Comparison of ENCODE assay signal across 21 cellular contexts in genomic region chr6:154399097-154399496, GRCh38. TPM values are rescaled to one million over a fixed set of nuclear protein-coding genes. Genes with fewer than 3 reads are reported as not detected.
DNase-seq lines count a peak whose midpoint lies in the region; ATAC-seq, FAIRE-seq and TF ChIP-seq lines count a peak whose summit lies in the region.
"Had no signal": no experiment of that assay in that cellular context is flagged by ENCODE, and none has a peak within 500 bp of the region (broad histone marks: within the 10 kb centered on the region; RNA-seq: fewer than 3 reads in every experiment).

No MANE protein-coding gene starts in this region.

- TF ChIP-seq POLR2A in HepG2 (IDR thresholded peaks at IDR 0.05; ENCODE audit: insufficient read depth in 1 of 2, low read depth in 2 of 2, low read length in 2 of 2) (no peak), adrenal gland (IDR thresholded peaks at IDR 0.05) (no peak), upper lobe of left lung (IDR thresholded peaks at IDR 0.05) (no peak)

- H3K27me3 ChIP-seq in mammary epithelial cell (ENCODE audit: insufficient read depth, low read length), result no peaks in the 10 kb centered on the region
- H3K27me3 ChIP-seq in bronchial epithelial cell (ENCODE audit: control insufficient read depth, insufficient read depth, low read length), result no peaks in the 10 kb centered on the region
- no peaks in the 10 kb centered on the region for H3K27me3 ChIP-seq in HepG2 (ENCODE audit: control insufficient read depth in 1 of 2, insufficient read depth in 2 of 2, low read length in 2 of 2)
- no peaks in the 10 kb centered on the region for H3K27me3 ChIP-seq in adrenal gland
- no peaks in the 10 kb centered on the region for H3K27me3 ChIP-seq in upper lobe of left lung

- FAIRE-seq in bronchial epithelial cell (lab: Jason Lieb, UNC) (no peak), HepG2 (lab: Jason Lieb, UNC) (no peak)

- no peaks in the 10 kb centered on the region for H3K4me1 Mint-ChIP-seq in MCF 10A (ENCODE audit: insufficient read depth, unreplicated experiment)
- no peaks in the 10 kb centered on the region for H3K4me1 Mint-ChIP-seq in stimulated activated naive B cell treated with anti-CD40 and anti-IgM and Interleukin-4, amounts not matched to agents 10 μg/mL and 1 μg/mL and 100 μg/mL, for 72 hours

- intact Hi-C loops in mammary epithelial cell (cut with micrococcal nuclease) (no loop called here), MCF 10A (cut with micrococcal nuclease) (no loop called here), HepG2 (cut with micrococcal nuclease; ENCODE audit: unreplicated experiment) (no loop called here), adrenal gland (cut with DNase I) (no loop called here)

- CTCF ChIA-PET in mammary epithelial cell (lab: Charles Lee; ENCODE audit: low non-redundant PET) (no interaction called here), MCF 10A (lab: Yijun Ruan, JAX) (no interaction called here), HepG2 (lab: Yijun Ruan, JAX; ENCODE audit: low intra/inter-chr PET ratio, low total read pairs) (no interaction called here)

- H3K4me2 ChIP-seq in mammary epithelial cell (ENCODE audit: insufficient read depth, low read depth, low read length) (no peak overlapping the region), HepG2 (ENCODE audit: low read depth, low read length) (no peak overlapping the region)

- ATAC-seq in HepG2 (no peak), HG03135 (IDR thresholded peaks at IDR 0.05; ENCODE audit: unreplicated experiment) (no peak), upper lobe of left lung (ENCODE audit: low FRiP score in 2 of 2) (no peak)
- no peak for ATAC-seq in stimulated activated naive B cell treated with anti-CD40 and anti-IgM and Interleukin-4, amounts not matched to agents 10 μg/mL and 1 μg/mL and 100 μg/mL, for 72 hours (replicated peaks)
- ATAC-seq: activated CD4-positive, alpha-beta T cell treated with anti-CD3 and anti-CD28 coated beads for 36 hours; activated CD8-positive, alpha-beta memory T cell treated with anti-CD3 and anti-CD28 coated beads, Interleukin-2, amount 10 ng/mL, durations not matched to agents 7 days and 5 days had no signal

- 78% methylated on average over 5 of the region's 5 CpGs for WGBS in mammary epithelial cell (ENCODE audit: low coverage, missing lambda C conversion rate)
- WGBS in HepG2 (ENCODE audit: low lambda C conversion rate), result 96% methylated on average over 5 of the region's 5 CpGs
- WGBS in adrenal gland, 4 donors, result 87 to 94% (median 91%) methylated on average over 5 of the region's 5 CpGs
- 85 to 88% methylated on average over 4 to 5 of the region's 5 CpGs for WGBS in upper lobe of left lung, 2 donors

- H3K4me3 Mint-ChIP-seq in MCF 10A (ENCODE audit: unreplicated experiment), result no peak overlapping the region
- H3K4me3 Mint-ChIP-seq in stimulated activated naive B cell treated with anti-CD40 and anti-IgM and Interleukin-4, amounts not matched to agents 10 μg/mL and 1 μg/mL and 100 μg/mL, for 72 hours, result no peak overlapping the region
- H3K4me3 Mint-ChIP-seq: activated CD4-positive, alpha-beta T cell treated with anti-CD3 and anti-CD28 coated beads for 36 hours; activated CD8-positive, alpha-beta memory T cell treated with anti-CD3 and anti-CD28 coated beads, Interleukin-2, amount 10 ng/mL, durations not matched to agents 7 days and 5 days had no signal

- BruUV-seq in mammary epithelial cell (replicated peaks; lab: Mats Ljungman, UMichigan), result no TSS peak
- no TSS peak for BruUV-seq in MCF 10A (replicated peaks; lab: Mats Ljungman, UMichigan)
- BruUV-seq in HepG2 (replicated peaks; lab: Mats Ljungman, UMichigan), result no TSS peak

- TF ChIP-seq CTCF in mammary epithelial cell (conservative IDR thresholded peaks at IDR 0.05 in 1 of 2, IDR thresholded peaks at IDR 0.05 in 1 of 2; ENCODE audit: extremely low read depth in 1 of 2, insufficient read depth in 1 of 2, low read depth in 1 of 2, low read length in 2 of 2) (no peak), MCF 10A (IDR thresholded peaks at IDR 0.05; ENCODE audit: unreplicated experiment) (no peak), bronchial epithelial cell (IDR thresholded peaks at IDR 0.05; ENCODE audit: insufficient read depth, low read length, severe bottlenecking) (no peak), HepG2 (CRISPR knock-in tag; IDR thresholded peaks at IDR 0.05) (no peak), adrenal gland (IDR thresholded peaks at IDR 0.05) (no peak), upper lobe of left lung (IDR thresholded peaks at IDR 0.05) (no peak)

- H3K79me2 ChIP-seq in mammary epithelial cell (ENCODE audit: insufficient read depth, low read length), result no peaks in the 10 kb centered on the region
- H3K79me2 ChIP-seq in HepG2 (ENCODE audit: insufficient read depth, low read length), result no peaks in the 10 kb centered on the region
- H3K79me2 ChIP-seq: parathyroid adenoma had no signal

- H3K27me3 Mint-ChIP-seq in MCF 10A (ENCODE audit: insufficient read depth, unreplicated experiment), result no peaks in the 10 kb centered on the region
- peaks cover 4 to 6% of the 10 kb centered on the region in 2 donors for H3K27me3 Mint-ChIP-seq in stimulated activated naive B cell treated with anti-CD40 and anti-IgM and Interleukin-4, amounts not matched to agents 10 μg/mL and 1 μg/mL and 100 μg/mL, for 72 hours

- H3K4me3 ChIP-seq in mammary epithelial cell (replicated peaks in 1 of 3; ENCODE audit: insufficient read depth in 1 of 3, low read depth in 2 of 3, low read length in 3 of 3) (no peak overlapping the region), bronchial epithelial cell (ENCODE audit: low read depth, low read length) (no peak overlapping the region), HepG2 (replicated peaks in 1 of 3; ENCODE audit: insufficient read depth in 1 of 3, low read depth in 2 of 3, low read length in 3 of 3) (no peak overlapping the region), adrenal gland (no peak overlapping the region), upper lobe of left lung (no peak overlapping the region)
- H3K4me3 ChIP-seq: left ventricle myocardium inferior had no signal

- no peaks in the 10 kb centered on the region for H3K9me3 Mint-ChIP-seq in MCF 10A (ENCODE audit: unreplicated experiment)
- no peaks in the 10 kb centered on the region for H3K9me3 Mint-ChIP-seq in stimulated activated naive B cell treated with anti-CD40 and anti-IgM and Interleukin-4, amounts not matched to agents 10 μg/mL and 1 μg/mL and 100 μg/mL, for 72 hours

- in situ Hi-C loops in mammary epithelial cell (cut with MboI; ENCODE audit: low sequenced_read_pairs in 2 of 2) (no loop called here), HepG2 (cut with HindIII; ENCODE audit: extremely low pct_ligation_motif_present, low pct_unique_long_range_greater_than_20kb) (no loop called here)

- DNase-seq in mammary epithelial cell (peak; percentile 23), MCF 10A (ENCODE audit: unreplicated experiment) (no peak), bronchial epithelial cell (ENCODE audit: low read depth) (peak; percentile 60), HepG2 (ENCODE audit: low spot score) (no peak), adrenal gland (no peak), upper lobe of left lung (no peak)
- DNase-seq in stimulated activated naive B cell treated with anti-CD40 and anti-IgM and Interleukin-4, amounts not matched to agents 10 μg/mL and 1 μg/mL and 100 μg/mL, for 72 hours, result no peak
- DNase-seq: activated CD4-positive, alpha-beta T cell treated with anti-CD3 and anti-CD28 coated beads for 36 hours; activated CD8-positive, alpha-beta memory T cell treated with anti-CD3 and anti-CD28 coated beads, Interleukin-2, amount 10 ng/mL, durations not matched to agents 7 days and 5 days; cerebellar nuclear complex; DMS79; left ventricle myocardium inferior; NCI-H2107; NCI-H69; OCI-M1; T1000 had no signal

- H3K27ac Mint-ChIP-seq in MCF 10A (ENCODE audit: low read depth, unreplicated experiment), result no peak overlapping the region
- no peak overlapping the region for H3K27ac Mint-ChIP-seq in stimulated activated naive B cell treated with anti-CD40 and anti-IgM and Interleukin-4, amounts not matched to agents 10 μg/mL and 1 μg/mL and 100 μg/mL, for 72 hours
- H3K27ac Mint-ChIP-seq: activated CD4-positive, alpha-beta T cell treated with anti-CD3 and anti-CD28 coated beads for 36 hours; activated CD8-positive, alpha-beta memory T cell treated with anti-CD3 and anti-CD28 coated beads, Interleukin-2, amount 10 ng/mL, durations not matched to agents 7 days and 5 days had no signal

- no peak for TF ChIP-seq EP300 in HepG2 (IDR thresholded peaks at IDR 0.05; ENCODE audit: low read depth in 2 of 2, low read length in 2 of 2)
- no peak for TF ChIP-seq EP300 in HepG2 (CRISPR knock-in tag; IDR thresholded peaks at IDR 0.05; ENCODE audit: borderline replicate concordance)
- no peak for TF ChIP-seq EP300 in upper lobe of left lung (IDR thresholded peaks at IDR 0.05)

- H3K27ac ChIP-seq in mammary epithelial cell (ENCODE audit: insufficient read depth, low read depth, low read length) (no peak overlapping the region), HepG2 (ENCODE audit: extremely low read length, insufficient read depth, low read length) (no peak overlapping the region), adrenal gland (no peak overlapping the region), upper lobe of left lung (no peak overlapping the region)
- H3K27ac ChIP-seq: 22Rv1, C4-2B, left ventricle myocardium inferior, parathyroid adenoma had no signal

- H4K20me1 ChIP-seq in mammary epithelial cell (ENCODE audit: insufficient read depth, low read length) (no peaks in the 10 kb centered on the region), HepG2 (ENCODE audit: insufficient read depth, low read length) (no peaks in the 10 kb centered on the region)

- H3K9me3 ChIP-seq in mammary epithelial cell (replicated peaks; ENCODE audit: insufficient read depth, low read length) (no peaks in the 10 kb centered on the region), HepG2 (ENCODE audit: low read length) (no peaks in the 10 kb centered on the region), adrenal gland (replicated peaks in 1 of 3) (no peaks in the 10 kb centered on the region), upper lobe of left lung (no peaks in the 10 kb centered on the region)
- H3K9me3 ChIP-seq: left ventricle myocardium inferior had no signal

- no peak overlapping the region for H2AFZ ChIP-seq in mammary epithelial cell (ENCODE audit: low read depth, low read length)
- H2AFZ ChIP-seq in HepG2 (ENCODE audit: low read length), result no peak overlapping the region
- H2AFZ ChIP-seq: parathyroid adenoma had no signal

- TF ChIP-seq RAD21 in HepG2 (CRISPR knock-in tag; IDR thresholded peaks at IDR 0.05), result no peak

- POLR2A ChIA-PET in MCF 10A (lab: Yijun Ruan, JAX), result interaction anchor here (0.7 kb wide), 1 partner anchor 41 kb away, joined by 3 read pairs; no protein-coding TSS in a partner anchor
- POLR2A ChIA-PET in HepG2 (lab: Yijun Ruan, JAX), result no interaction called here

- no peaks in the 10 kb centered on the region for H3K36me3 Mint-ChIP-seq in MCF 10A (ENCODE audit: insufficient read depth, unreplicated experiment)
- no peaks in the 10 kb centered on the region for H3K36me3 Mint-ChIP-seq in stimulated activated naive B cell treated with anti-CD40 and anti-IgM and Interleukin-4, amounts not matched to agents 10 μg/mL and 1 μg/mL and 100 μg/mL, for 72 hours
- H3K36me3 Mint-ChIP-seq: activated CD8-positive, alpha-beta memory T cell treated with anti-CD3 and anti-CD28 coated beads, Interleukin-2, amount 10 ng/mL, durations not matched to agents 7 days and 5 days had no signal

- peaks cover 20% of the 10 kb centered on the region for H3K4me1 ChIP-seq in mammary epithelial cell (ENCODE audit: insufficient read depth, low read length)
- H3K4me1 ChIP-seq in HepG2 (ENCODE audit: insufficient read depth, low read length), result peaks cover 13% of the 10 kb centered on the region
- H3K4me1 ChIP-seq in adrenal gland (replicated peaks in 1 of 2), result no peaks in the 10 kb centered on the region
- H3K4me1 ChIP-seq in upper lobe of left lung, result no peaks in the 10 kb centered on the region
- H3K4me1 ChIP-seq: parathyroid adenoma had no signal

- H3K36me3 ChIP-seq in mammary epithelial cell (ENCODE audit: insufficient read depth, low read length) (no peaks in the 10 kb centered on the region), bronchial epithelial cell (ENCODE audit: control insufficient read depth, insufficient read depth, low read length) (no peaks in the 10 kb centered on the region), HepG2 (replicated peaks in 1 of 2; ENCODE audit: control insufficient read depth in 1 of 2, insufficient read depth in 2 of 2, low read length in 2 of 2) (peaks cover 16 to 32% of the 10 kb centered on the region in 2 experiments), adrenal gland (replicated peaks in 1 of 2) (no peaks in the 10 kb centered on the region), upper lobe of left lung (no peaks in the 10 kb centered on the region)

- dilution Hi-C loops in mammary epithelial cell (cut with HindIII; ENCODE audit: low sequenced_read_pairs), result no loop called here

- H3K9ac ChIP-seq in mammary epithelial cell (ENCODE audit: insufficient read depth, low read length), result no peak overlapping the region
- H3K9ac ChIP-seq in HepG2 (ENCODE audit: insufficient read depth, low read depth, low read length), result no peak overlapping the region
- H3K9ac ChIP-seq: parathyroid adenoma had no signal

RNA-seq across cellular contexts. Expression of gene IPCEF1, which starts 42.5 kb away (rescaled TPM):
- total RNA-seq in mammary epithelial cell (under 1 TPM in 1 of 2 donors, not detected in 1; under 0.01 TPM), MCF 10A (2022) (not detected in 2 replicates), bronchial epithelial cell (under 0.01 and 0.26 TPM in 2 replicates), HepG2 (2016; rRNA removed; fragmentation: Illumina TruSeq; extraction: Trizol) (not detected in 2 replicates), adrenal gland (1 to 10 TPM in 3 of 8 donors, under 1 TPM in 4, not detected in 1; 0.28 to 1.2 (median 0.93) TPM), upper lobe of left lung (1 to 10 TPM; 1.0 to 5.5 (median 4.0) TPM)
- polyA plus RNA-seq in mammary epithelial cell (not detected), HepG2 (2011; rRNA removed) (0.03 and 0.22 TPM in 2 replicates), adrenal gland (under 1 TPM; 0.07 to 0.62 (median 0.16) TPM)
- not detected for polyA minus RNA-seq in mammary epithelial cell
- total RNA-seq in HepG2 (2016; cell fraction: cytosol; rRNA removed; fragmentation: Illumina TruSeq; extraction: Trizol; ENCODE audit: low read depth), result 0.62 TPM in 1 of 2 replicates, not detected in the other
- 0.06 and 0.30 TPM in 2 replicates for total RNA-seq in HepG2 (2016; cell fraction: insoluble cytoplasmic fraction; rRNA removed; fragmentation: Illumina TruSeq; extraction: Trizol)
- not detected in 2 replicates for total RNA-seq in HepG2 (2016; cell fraction: membrane; rRNA removed; fragmentation: Illumina TruSeq; extraction: Trizol)
- not detected in 2 replicates for total RNA-seq in HepG2 (2016; cell fraction: nucleus; rRNA removed; fragmentation: Illumina TruSeq; extraction: Trizol)
- 0.10 and 0.19 TPM in 2 replicates for polyA plus RNA-seq in HepG2 (2011; cell fraction: cytosol; rRNA removed)
- polyA plus RNA-seq in HepG2 (2011; cell fraction: nucleus; rRNA removed), result 0.02 and 0.23 TPM in 2 replicates
- 0.03 TPM in 1 of 2 replicates, not detected in the other for polyA plus RNA-seq in HepG2 (2012)
- not detected in 2 replicates for polyA plus RNA-seq in HepG2 (2016; cell fraction: cytosol; fragmentation: Illumina TruSeq; extraction: Trizol; ENCODE audit: low read depth)
- not detected in 2 replicates for polyA plus RNA-seq in HepG2 (2016; cell fraction: insoluble cytoplasmic fraction; fragmentation: Illumina TruSeq; extraction: Trizol; ENCODE audit: low read depth)
- polyA plus RNA-seq in HepG2 (2016; cell fraction: membrane; fragmentation: Illumina TruSeq; extraction: Trizol; ENCODE audit: low read depth), result not detected in 2 replicates
- not detected in 2 replicates for polyA plus RNA-seq in HepG2 (2016; cell fraction: nucleus; fragmentation: Illumina TruSeq; extraction: Trizol; ENCODE audit: insufficient read depth, low read depth)
- not detected in 2 replicates for polyA minus RNA-seq in HepG2 (2011; rRNA and poly(A)+ RNA removed; ENCODE audit: low replicate concordance)
- polyA minus RNA-seq in HepG2 (2011; cell fraction: cytosol; rRNA and poly(A)+ RNA removed), result 0.20 TPM in 1 of 2 replicates, not detected in the other
- polyA minus RNA-seq in HepG2 (2011; cell fraction: nucleus; rRNA and poly(A)+ RNA removed), result 0.12 and 0.13 TPM in 2 replicates
- total RNA-seq: myocyte had no signal

Comparison
In these comparisons a context has a peak if more than half of its experiments do, and no peak if none do; other contexts are left out.
1. DNase-seq: peak in mammary epithelial cell (single experiment) and bronchial epithelial cell (single experiment); none in MCF 10A (single experiment), HepG2 (single experiment), adrenal gland (0 of 7), stimulated activated naive B cell treated with anti-CD40 and anti-IgM and Interleukin-4, amounts not matched to agents 10 μg/mL and 1 μg/mL and 100 μg/mL, for 72 hours (single experiment) and upper lobe of left lung (0 of 2).